In the genomic region with DNA sequence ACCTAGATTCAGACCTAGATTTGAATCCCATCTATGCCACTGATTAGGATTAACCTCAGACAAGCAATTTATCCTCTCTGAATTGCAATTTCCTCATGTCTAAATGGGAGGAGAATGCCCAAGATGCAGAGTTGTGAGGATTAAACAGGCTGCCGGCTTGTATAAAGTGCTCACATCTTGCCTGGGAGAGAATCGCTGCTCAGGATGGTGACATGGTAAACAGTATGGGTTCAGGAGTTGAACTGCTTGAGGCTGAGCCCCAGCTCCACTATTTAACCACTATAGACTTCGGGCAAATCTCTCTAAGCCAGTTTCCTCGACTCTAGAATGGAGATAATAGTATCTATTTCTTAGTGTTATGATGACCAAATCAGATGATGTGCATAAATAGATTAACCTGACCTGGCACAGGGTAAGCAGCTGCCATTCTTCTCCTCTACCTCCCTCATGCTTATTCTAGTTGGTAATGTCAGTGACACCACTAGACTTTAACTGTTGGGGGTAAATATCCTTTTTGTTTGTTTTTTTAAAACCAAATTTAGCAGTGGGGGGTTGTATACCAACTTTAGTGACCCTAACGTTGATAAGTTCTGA, we compare ENCODE assay signal across 8 cellular contexts. TPM values are rescaled to one million over a fixed set of nuclear protein-coding genes. Genes with fewer than 3 reads are reported as not detected.
DNase-seq lines count a peak whose midpoint lies in the region; ATAC-seq, FAIRE-seq and TF ChIP-seq lines count a peak whose summit lies in the region.

No MANE protein-coding gene starts in this region.

- peak overlapping the region; percentile 88 for H3K4me2 ChIP-seq in HepG2 (ENCODE audit: low read depth, low read length)

- peaks cover 21% of the 10 kb centered on the region for H3K79me2 ChIP-seq in HepG2 (ENCODE audit: insufficient read depth, low read length)

- H3K27ac Mint-ChIP-seq in activated naive CD8-positive, alpha-beta T cell treated with anti-CD3 and anti-CD28 coated beads, Interleukin-2, amount 50 U/mL, for 24 hours: peak overlapping the region; percentile 99

- H3K4me1 Mint-ChIP-seq in activated naive CD8-positive, alpha-beta T cell treated with anti-CD3 and anti-CD28 coated beads, Interleukin-2, amount 50 U/mL, for 24 hours: peaks cover 37% of the 10 kb centered on the region

- no peaks in the 10 kb centered on the region for H3K9me3 Mint-ChIP-seq in activated naive CD8-positive, alpha-beta T cell treated with anti-CD3 and anti-CD28 coated beads, Interleukin-2, amount 50 U/mL, for 24 hours

- peaks cover 50% of the 10 kb centered on the region for H3K36me3 Mint-ChIP-seq in activated naive CD8-positive, alpha-beta T cell treated with anti-CD3 and anti-CD28 coated beads, Interleukin-2, amount 50 U/mL, for 24 hours (ENCODE audit: low read depth)

- H3K9ac ChIP-seq in HepG2 (ENCODE audit: insufficient read depth, low read depth, low read length): peak overlapping the region; percentile 70

- no peak for TF ChIP-seq POLR2A in heart left ventricle (IDR thresholded peaks at IDR 0.05)
- TF ChIP-seq POLR2A in HepG2 (IDR thresholded peaks at IDR 0.05; ENCODE audit: insufficient read depth in 1 of 2, low read depth in 2 of 2, low read length in 2 of 2): no peak
- no peak for TF ChIP-seq POLR2A in uterus (IDR thresholded peaks at IDR 0.05)

- H3K4me3 ChIP-seq in heart left ventricle: peak overlapping the region in 10 of 12 donors; percentile 1 to 94 (median 78)
- H3K4me3 ChIP-seq in HepG2 (replicated peaks in 1 of 3; ENCODE audit: insufficient read depth in 1 of 3, low read depth in 2 of 3, low read length in 3 of 3): peak overlapping the region; percentile 37 to 60 (median 56)
- peak overlapping the region; percentile 7 to 76 for H3K4me3 ChIP-seq in uterus

- TF ChIP-seq CTCF in heart left ventricle (IDR thresholded peaks at IDR 0.05) (no peak), HepG2 (CRISPR knock-in tag; IDR thresholded peaks at IDR 0.05) (no peak), uterus (IDR thresholded peaks at IDR 0.05) (no peak)

- H3K27me3 Mint-ChIP-seq in activated naive CD8-positive, alpha-beta T cell treated with anti-CD3 and anti-CD28 coated beads, Interleukin-2, amount 50 U/mL, for 24 hours: no peaks in the 10 kb centered on the region

- TF ChIP-seq EP300 in HepG2 (IDR thresholded peaks at IDR 0.05; ENCODE audit: low read depth in 2 of 2, low read length in 2 of 2) (no peak), HepG2 (CRISPR knock-in tag; IDR thresholded peaks at IDR 0.05; ENCODE audit: borderline replicate concordance) (no peak)

- H3K27me3 ChIP-seq in heart left ventricle (no peaks in the 10 kb centered on the region), HepG2 (ENCODE audit: control insufficient read depth in 1 of 2, insufficient read depth in 2 of 2, low read length in 2 of 2) (no peaks in the 10 kb centered on the region; a peak in 1 of 5 replicates), uterus (no peaks in the 10 kb centered on the region)

- peaks cover 23% of the 10 kb centered on the region for H4K20me1 ChIP-seq in HepG2 (ENCODE audit: insufficient read depth, low read length)

- peaks cover 0 to 54% (median 42%) of the 10 kb centered on the region in 9 donors for H3K36me3 ChIP-seq in heart left ventricle
- peaks cover 14 to 33% of the 10 kb centered on the region in 2 experiments for H3K36me3 ChIP-seq in HepG2 (replicated peaks in 1 of 2; ENCODE audit: control insufficient read depth in 1 of 2, insufficient read depth in 2 of 2, low read length in 2 of 2)
- H3K36me3 ChIP-seq in uterus: no peaks in the 10 kb centered on the region

- no peak for TF ChIP-seq RAD21 in HepG2 (CRISPR knock-in tag; IDR thresholded peaks at IDR 0.05)

- peak in 1 of 4 donors; percentile 1 for ATAC-seq in heart left ventricle
- ATAC-seq in Right ventricle myocardium superior (ENCODE audit: poor library complexity): no peak
- no peak for ATAC-seq in activated naive CD8-positive, alpha-beta T cell treated with anti-CD3 and anti-CD28 coated beads, Interleukin-2, amount 50 U/mL, for 24 hours
- ATAC-seq in HepG2: peak; percentile 55
- ATAC-seq in HG03571 (IDR thresholded peaks at IDR 0.05; ENCODE audit: unreplicated experiment): no peak
- no peak for ATAC-seq in HG03354 (IDR thresholded peaks at IDR 0.05; ENCODE audit: poor library complexity, severe bottlenecking, unreplicated experiment)

- no peak for DNase-seq in heart left ventricle
- no peak for DNase-seq in Right ventricle myocardium superior
- no peak for DNase-seq in activated naive CD8-positive, alpha-beta T cell treated with anti-CD3 and anti-CD28 coated beads, Interleukin-2, amount 50 U/mL, for 24 hours
- no peak for DNase-seq in HepG2 (ENCODE audit: low spot score)
- no peak for DNase-seq in uterus
- no peak for DNase-seq in RPMI8226

- no peaks in the 10 kb centered on the region for H3K9me3 ChIP-seq in heart left ventricle
- H3K9me3 ChIP-seq in HepG2 (ENCODE audit: low read length): no peaks in the 10 kb centered on the region
- H3K9me3 ChIP-seq in uterus: no peaks in the 10 kb centered on the region

- H3K4me1 ChIP-seq in heart left ventricle (peaks cover 7 to 40% (median 16%) of the 10 kb centered on the region in 12 donors), HepG2 (ENCODE audit: insufficient read depth, low read length) (peaks cover 45% of the 10 kb centered on the region), uterus (peaks cover 0 to 5% of the 10 kb centered on the region in 2 donors)

- H3K4me3 Mint-ChIP-seq in activated naive CD8-positive, alpha-beta T cell treated with anti-CD3 and anti-CD28 coated beads, Interleukin-2, amount 50 U/mL, for 24 hours: peak overlapping the region; percentile 96

- CTCF ChIA-PET in HepG2 (lab: Yijun Ruan, JAX; ENCODE audit: low intra/inter-chr PET ratio, low total read pairs): interaction anchor here (1.1 to 1.5 kb wide), 3 partner anchors 18 to 154 kb away, joined by 3 to 6 read pairs (median 3); partner anchors contain the start of gene PTGES3L

- H3K27ac ChIP-seq in heart left ventricle (peak overlapping the region in 11 of 12 donors; percentile 22 to 92 (median 82)), HepG2 (ENCODE audit: extremely low read length, insufficient read depth, low read length) (peak overlapping the region; percentile 94), uterus (peak overlapping the region; percentile 74 to 85)

- in situ Hi-C loops in HepG2 (cut with HindIII; ENCODE audit: extremely low pct_ligation_motif_present, low pct_unique_long_range_greater_than_20kb): no loop called here

- TSS peak; percentile 64 for BruUV-seq in HepG2 (replicated peaks; lab: Mats Ljungman, UMichigan)

- peak; percentile 70 for FAIRE-seq in HepG2 (lab: Jason Lieb, UNC)

- WGBS in heart left ventricle, 4 donors: 16 to 29% (median 23%) methylated on average over 5 of the region's 5 CpGs
- WGBS in HepG2 (ENCODE audit: low lambda C conversion rate): 0% methylated on average over 5 of the region's 5 CpGs

- POLR2A ChIA-PET in HepG2 (lab: Yijun Ruan, JAX): interaction anchor here (0.7 to 3.2 kb wide), 59 partner anchors 9 to 1089 kb away, joined by 3 to 162 read pairs (median 6); partner anchors contain the start of genes AARSD1, AOC2, BECN1 and BRCA1

- intact Hi-C loops in heart left ventricle (cut with DNase I) (loop anchor here in 1 of 10 donors (10.0 kb wide), 2 partner anchors 63 to 413 kb away; no protein-coding TSS in a partner anchor), Right ventricle myocardium superior (cut with DNase I) (no loop called here), HepG2 (cut with micrococcal nuclease; ENCODE audit: unreplicated experiment) (loop anchor here (5.0 kb wide), 1 partner anchor 165 kb away; the partner anchor contains the start of gene PSME3), uterus (cut with DNase I; ENCODE audit: low total_unique reads) (no loop called here)

- H2AFZ ChIP-seq in HepG2 (ENCODE audit: low read length): peak overlapping the region; percentile 7

RNA-seq across cellular contexts. Expression of gene RPL27, which starts 0.7 kb away (rescaled TPM):
- total RNA-seq in heart left ventricle (100 to 1,000 TPM; 477 to 796 (median 664) TPM), Right ventricle myocardium superior (675 TPM), HepG2 (2016; rRNA removed; fragmentation: Illumina TruSeq; extraction: Trizol) (1,585 and 1,854 TPM in 2 replicates), uterus (1,000 to 10,000 TPM in 3 of 4 donors, 100 to 1,000 TPM in 1; 635 to 7,543 (median 1,847) TPM)
- polyA plus RNA-seq in heart left ventricle (1,000 to 10,000 TPM; 1,976 to 2,590 TPM), HepG2 (2011; rRNA removed) (5,537 and 5,840 TPM in 2 replicates)
- total RNA-seq in HepG2 (2016; cell fraction: cytosol; rRNA removed; fragmentation: Illumina TruSeq; extraction: Trizol; ENCODE audit: low read depth): 2,474 and 2,700 TPM in 2 replicates
- total RNA-seq in HepG2 (2016; cell fraction: insoluble cytoplasmic fraction; rRNA removed; fragmentation: Illumina TruSeq; extraction: Trizol): 1,612 and 2,027 TPM in 2 replicates
- 3,431 and 3,586 TPM in 2 replicates for total RNA-seq in HepG2 (2016; cell fraction: membrane; rRNA removed; fragmentation: Illumina TruSeq; extraction: Trizol)
- total RNA-seq in HepG2 (2016; cell fraction: nucleus; rRNA removed; fragmentation: Illumina TruSeq; extraction: Trizol): 594 and 641 TPM in 2 replicates
- 5,862 and 7,129 TPM in 2 replicates for polyA plus RNA-seq in HepG2 (2011; cell fraction: cytosol; rRNA removed)
- 1,636 and 1,825 TPM in 2 replicates for polyA plus RNA-seq in HepG2 (2011; cell fraction: nucleus; rRNA removed)
- polyA plus RNA-seq in HepG2 (2012): 3,706 and 5,933 TPM in 2 replicates
- 4,996 and 5,283 TPM in 2 replicates for polyA plus RNA-seq in HepG2 (2016; cell fraction: cytosol; fragmentation: Illumina TruSeq; extraction: Trizol; ENCODE audit: low read depth)
- polyA plus RNA-seq in HepG2 (2016; cell fraction: insoluble cytoplasmic fraction; fragmentation: Illumina TruSeq; extraction: Trizol; ENCODE audit: low read depth): 3,163 and 3,539 TPM in 2 replicates
- polyA plus RNA-seq in HepG2 (2016; cell fraction: membrane; fragmentation: Illumina TruSeq; extraction: Trizol; ENCODE audit: low read depth): 5,583 and 6,010 TPM in 2 replicates
- polyA plus RNA-seq in HepG2 (2016; cell fraction: nucleus; fragmentation: Illumina TruSeq; extraction: Trizol; ENCODE audit: insufficient read depth, low read depth): 1,621 and 1,722 TPM in 2 replicates
- polyA minus RNA-seq in HepG2 (2011; rRNA and poly(A)+ RNA removed; ENCODE audit: low replicate concordance): 2,855 and 3,130 TPM in 2 replicates
- 813 and 904 TPM in 2 replicates for polyA minus RNA-seq in HepG2 (2011; cell fraction: cytosol; rRNA and poly(A)+ RNA removed)
- 526 and 829 TPM in 2 replicates for polyA minus RNA-seq in HepG2 (2011; cell fraction: nucleus; rRNA and poly(A)+ RNA removed)

RNA-seq across cellular contexts. Expression of gene IFI35, which starts 9.1 kb away (rescaled TPM):
- 10 to 100 TPM in 8 of 9 donors, 1 to 10 TPM in 1; 8.4 to 66.7 (median 11.9) TPM for total RNA-seq in heart left ventricle
- 10 to 100 TPM in 1 of 2 donors, 1 to 10 TPM in 1; 9.2 to 12.5 TPM for polyA plus RNA-seq in heart left ventricle
- total RNA-seq in Right ventricle myocardium superior: 14.4 TPM
- 38.1 and 40.2 TPM in 2 replicates for total RNA-seq in HepG2 (2016; rRNA removed; fragmentation: Illumina TruSeq; extraction: Trizol)
- total RNA-seq in HepG2 (2016; cell fraction: cytosol; rRNA removed; fragmentation: Illumina TruSeq; extraction: Trizol; ENCODE audit: low read depth): 15.0 and 17.1 TPM in 2 replicates
- total RNA-seq in HepG2 (2016; cell fraction: insoluble cytoplasmic fraction; rRNA removed; fragmentation: Illumina TruSeq; extraction: Trizol): 40.0 and 42.7 TPM in 2 replicates
- 17.3 and 20.7 TPM in 2 replicates for total RNA-seq in HepG2 (2016; cell fraction: membrane; rRNA removed; fragmentation: Illumina TruSeq; extraction: Trizol)
- 20.1 and 24.5 TPM in 2 replicates for total RNA-seq in HepG2 (2016; cell fraction: nucleus; rRNA removed; fragmentation: Illumina TruSeq; extraction: Trizol)
- polyA plus RNA-seq in HepG2 (2011; rRNA removed): 28.9 and 33.5 TPM in 2 replicates
- 41.0 and 41.7 TPM in 2 replicates for polyA plus RNA-seq in HepG2 (2011; cell fraction: cytosol; rRNA removed)
- polyA plus RNA-seq in HepG2 (2011; cell fraction: nucleus; rRNA removed): 39.4 and 53.8 TPM in 2 replicates
- polyA plus RNA-seq in HepG2 (2012): 15.3 and 21.4 TPM in 2 replicates
- polyA plus RNA-seq in HepG2 (2016; cell fraction: cytosol; fragmentation: Illumina TruSeq; extraction: Trizol; ENCODE audit: low read depth): 8.4 and 11.2 TPM in 2 replicates
- 41.9 and 42.2 TPM in 2 replicates for polyA plus RNA-seq in HepG2 (2016; cell fraction: insoluble cytoplasmic fraction; fragmentation: Illumina TruSeq; extraction: Trizol; ENCODE audit: low read depth)
- polyA plus RNA-seq in HepG2 (2016; cell fraction: membrane; fragmentation: Illumina TruSeq; extraction: Trizol; ENCODE audit: low read depth): 15.1 and 18.7 TPM in 2 replicates
- polyA plus RNA-seq in HepG2 (2016; cell fraction: nucleus; fragmentation: Illumina TruSeq; extraction: Trizol; ENCODE audit: insufficient read depth, low read depth): 35.2 and 38.8 TPM in 2 replicates
- 35.6 and 37.0 TPM in 2 replicates for polyA minus RNA-seq in HepG2 (2011; rRNA and poly(A)+ RNA removed; ENCODE audit: low replicate concordance)
- 6.3 and 8.2 TPM in 2 replicates for polyA minus RNA-seq in HepG2 (2011; cell fraction: cytosol; rRNA and poly(A)+ RNA removed)
- 12.6 and 20.0 TPM in 2 replicates for polyA minus RNA-seq in HepG2 (2011; cell fraction: nucleus; rRNA and poly(A)+ RNA removed)
- 10 to 100 TPM in 2 of 4 donors, 1 to 10 TPM in 2; 5.9 to 31.4 (median 10.0) TPM for total RNA-seq in uterus

RNA-seq across cellular contexts. Expression of gene RUNDC1, which starts 17.1 kb away (rescaled TPM):
- total RNA-seq in heart left ventricle (10 to 100 TPM in 8 of 9 donors, 1 to 10 TPM in 1; 9.8 to 15.9 (median 11.4) TPM), Right ventricle myocardium superior (10.0 TPM), HepG2 (2016; rRNA removed; fragmentation: Illumina TruSeq; extraction: Trizol) (9.4 and 10.3 TPM in 2 replicates), uterus (10 to 100 TPM; 10.8 to 18.3 (median 13.1) TPM)
- polyA plus RNA-seq in heart left ventricle (10 to 100 TPM in 1 of 2 donors, 1 to 10 TPM in 1; 5.5 to 14.4 TPM), HepG2 (2011; rRNA removed) (11.4 and 14.0 TPM in 2 replicates)
- 0.91 and 1.2 TPM in 2 replicates for total RNA-seq in HepG2 (2016; cell fraction: cytosol; rRNA removed; fragmentation: Illumina TruSeq; extraction: Trizol; ENCODE audit: low read depth)
- total RNA-seq in HepG2 (2016; cell fraction: insoluble cytoplasmic fraction; rRNA removed; fragmentation: Illumina TruSeq; extraction: Trizol): 8.5 and 10.4 TPM in 2 replicates
- total RNA-seq in HepG2 (2016; cell fraction: membrane; rRNA removed; fragmentation: Illumina TruSeq; extraction: Trizol): 4.6 and 5.0 TPM in 2 replicates
- total RNA-seq in HepG2 (2016; cell fraction: nucleus; rRNA removed; fragmentation: Illumina TruSeq; extraction: Trizol): 8.3 and 10.3 TPM in 2 replicates
- 5.1 and 5.2 TPM in 2 replicates for polyA plus RNA-seq in HepG2 (2011; cell fraction: cytosol; rRNA removed)
- polyA plus RNA-seq in HepG2 (2011; cell fraction: nucleus; rRNA removed): 16.7 and 21.1 TPM in 2 replicates
- polyA plus RNA-seq in HepG2 (2012): 6.6 and 10.4 TPM in 2 replicates
- 0.78 and 0.85 TPM in 2 replicates for polyA plus RNA-seq in HepG2 (2016; cell fraction: cytosol; fragmentation: Illumina TruSeq; extraction: Trizol; ENCODE audit: low read depth)
- 7.7 and 8.6 TPM in 2 replicates for polyA plus RNA-seq in HepG2 (2016; cell fraction: insoluble cytoplasmic fraction; fragmentation: Illumina TruSeq; extraction: Trizol; ENCODE audit: low read depth)
- polyA plus RNA-seq in HepG2 (2016; cell fraction: membrane; fragmentation: Illumina TruSeq; extraction: Trizol; ENCODE audit: low read depth): 2.0 and 2.1 TPM in 2 replicates
- polyA plus RNA-seq in HepG2 (2016; cell fraction: nucleus; fragmentation: Illumina TruSeq; extraction: Trizol; ENCODE audit: insufficient read depth, low read depth): 11.4 and 11.5 TPM in 2 replicates
- polyA minus RNA-seq in HepG2 (2011; rRNA and poly(A)+ RNA removed; ENCODE audit: low replicate concordance): 23.4 and 27.0 TPM in 2 replicates
- polyA minus RNA-seq in HepG2 (2011; cell fraction: cytosol; rRNA and poly(A)+ RNA removed): 5.7 and 6.1 TPM in 2 replicates
- 17.3 and 20.8 TPM in 2 replicates for polyA minus RNA-seq in HepG2 (2011; cell fraction: nucleus; rRNA and poly(A)+ RNA removed)

RNA-seq across cellular contexts. Expression of gene PTGES3L, which starts 17.6 kb away (rescaled TPM):
- total RNA-seq in heart left ventricle (10 to 100 TPM; 24.6 to 48.4 (median 41.2) TPM), Right ventricle myocardium superior (50.6 TPM), HepG2 (2016; rRNA removed; fragmentation: Illumina TruSeq; extraction: Trizol) (1.2 and 1.9 TPM in 2 replicates), uterus (1 to 10 TPM in 2 of 4 donors, under 1 TPM in 1, not detected in 1; 0.51 to 3.7 (median 1.2) TPM)
- polyA plus RNA-seq in heart left ventricle (10 to 100 TPM; 41.5 to 58.0 TPM), HepG2 (2011; rRNA removed) (1.9 and 2.9 TPM in 2 replicates)
- total RNA-seq in HepG2 (2016; cell fraction: cytosol; rRNA removed; fragmentation: Illumina TruSeq; extraction: Trizol; ENCODE audit: low read depth): 0.62 and 1.0 TPM in 2 replicates
- total RNA-seq in HepG2 (2016; cell fraction: insoluble cytoplasmic fraction; rRNA removed; fragmentation: Illumina TruSeq; extraction: Trizol): 1.6 and 2.6 TPM in 2 replicates
- 1.2 and 1.9 TPM in 2 replicates for total RNA-seq in HepG2 (2016; cell fraction: membrane; rRNA removed; fragmentation: Illumina TruSeq; extraction: Trizol)
- total RNA-seq in HepG2 (2016; cell fraction: nucleus; rRNA removed; fragmentation: Illumina TruSeq; extraction: Trizol): 1.1 and 2.0 TPM in 2 replicates
- polyA plus RNA-seq in HepG2 (2011; cell fraction: cytosol; rRNA removed): 1.4 and 1.6 TPM in 2 replicates
- polyA plus RNA-seq in HepG2 (2011; cell fraction: nucleus; rRNA removed): 5.0 and 6.2 TPM in 2 replicates
- polyA plus RNA-seq in HepG2 (2012): 0.51 and 0.63 TPM in 2 replicates
- polyA plus RNA-seq in HepG2 (2016; cell fraction: cytosol; fragmentation: Illumina TruSeq; extraction: Trizol; ENCODE audit: low read depth): 0.75 and 0.95 TPM in 2 replicates
- polyA plus RNA-seq in HepG2 (2016; cell fraction: insoluble cytoplasmic fraction; fragmentation: Illumina TruSeq; extraction: Trizol; ENCODE audit: low read depth): 3.0 and 3.4 TPM in 2 replicates
- polyA plus RNA-seq in HepG2 (2016; cell fraction: membrane; fragmentation: Illumina TruSeq; extraction: Trizol; ENCODE audit: low read depth): 1.5 TPM in 2 replicates
- 4.8 and 5.2 TPM in 2 replicates for polyA plus RNA-seq in HepG2 (2016; cell fraction: nucleus; fragmentation: Illumina TruSeq; extraction: Trizol; ENCODE audit: insufficient read depth, low read depth)
- polyA minus RNA-seq in HepG2 (2011; rRNA and poly(A)+ RNA removed; ENCODE audit: low replicate concordance): 3.2 and 8.2 TPM in 2 replicates
- 0.89 and 1.3 TPM in 2 replicates for polyA minus RNA-seq in HepG2 (2011; cell fraction: cytosol; rRNA and poly(A)+ RNA removed)
- 8.2 and 11.1 TPM in 2 replicates for polyA minus RNA-seq in HepG2 (2011; cell fraction: nucleus; rRNA and poly(A)+ RNA removed)

RNA-seq across cellular contexts. Expression of gene VAT1, which starts 24.7 kb away (rescaled TPM):
- total RNA-seq in heart left ventricle: 100 to 1,000 TPM in 5 of 9 donors, 10 to 100 TPM in 4; 69.7 to 138 (median 108) TPM
- polyA plus RNA-seq in heart left ventricle: 10 to 100 TPM; 64.5 to 91.2 TPM
- total RNA-seq in Right ventricle myocardium superior: 89.7 TPM
- 143 TPM in 2 replicates for total RNA-seq in HepG2 (2016; rRNA removed; fragmentation: Illumina TruSeq; extraction: Trizol)
- 24.4 TPM in 2 replicates for total RNA-seq in HepG2 (2016; cell fraction: cytosol; rRNA removed; fragmentation: Illumina TruSeq; extraction: Trizol; ENCODE audit: low read depth)
- total RNA-seq in HepG2 (2016; cell fraction: insoluble cytoplasmic fraction; rRNA removed; fragmentation: Illumina TruSeq; extraction: Trizol): 138 and 149 TPM in 2 replicates
- total RNA-seq in HepG2 (2016; cell fraction: membrane; rRNA removed; fragmentation: Illumina TruSeq; extraction: Trizol): 70.2 and 74.6 TPM in 2 replicates
- total RNA-seq in HepG2 (2016; cell fraction: nucleus; rRNA removed; fragmentation: Illumina TruSeq; extraction: Trizol): 56.8 and 74.7 TPM in 2 replicates
- 197 and 205 TPM in 2 replicates for polyA plus RNA-seq in HepG2 (2011; rRNA removed)
- polyA plus RNA-seq in HepG2 (2011; cell fraction: cytosol; rRNA removed): 221 and 226 TPM in 2 replicates
- polyA plus RNA-seq in HepG2 (2011; cell fraction: nucleus; rRNA removed): 88.7 and 112 TPM in 2 replicates
- polyA plus RNA-seq in HepG2 (2012): 197 and 317 TPM in 2 replicates
- polyA plus RNA-seq in HepG2 (2016; cell fraction: cytosol; fragmentation: Illumina TruSeq; extraction: Trizol; ENCODE audit: low read depth): 29.4 and 32.0 TPM in 2 replicates
- polyA plus RNA-seq in HepG2 (2016; cell fraction: insoluble cytoplasmic fraction; fragmentation: Illumina TruSeq; extraction: Trizol; ENCODE audit: low read depth): 166 and 198 TPM in 2 replicates
- 66.7 and 68.9 TPM in 2 replicates for polyA plus RNA-seq in HepG2 (2016; cell fraction: membrane; fragmentation: Illumina TruSeq; extraction: Trizol; ENCODE audit: low read depth)
- 103 and 122 TPM in 2 replicates for polyA plus RNA-seq in HepG2 (2016; cell fraction: nucleus; fragmentation: Illumina TruSeq; extraction: Trizol; ENCODE audit: insufficient read depth, low read depth)
- polyA minus RNA-seq in HepG2 (2011; rRNA and poly(A)+ RNA removed; ENCODE audit: low replicate concordance): 175 and 518 TPM in 2 replicates
- 239 and 287 TPM in 2 replicates for polyA minus RNA-seq in HepG2 (2011; cell fraction: cytosol; rRNA and poly(A)+ RNA removed)
- 56.7 and 73.2 TPM in 2 replicates for polyA minus RNA-seq in HepG2 (2011; cell fraction: nucleus; rRNA and poly(A)+ RNA removed)
- 100 to 1,000 TPM in 3 of 4 donors, 10 to 100 TPM in 1; 59.5 to 187 (median 152) TPM for total RNA-seq in uterus
